ENCODE assay signal across 10 cellular contexts in genomic region chr9:3597792-3598191, GRCh38.
"Had no signal": no experiment of that assay in that cellular context is flagged by ENCODE, and none has a peak within 500 bp of the region (broad histone marks: within the 10 kb centered on the region; RNA-seq: fewer than 3 reads in every experiment).

No MANE protein-coding gene starts in this region.

- H3K9me3 ChIP-seq: HAP-1 had no signal

- H3K36me3 ChIP-seq: HAP-1 had no signal

- DNase-seq: GM23248, GOT3, H7, HFFc6, KG1 had no signal

- ATAC-seq: HCT116, HepG2, K562 had no signal

- H3K4me1 ChIP-seq: HAP-1 had no signal

- H3K9ac ChIP-seq: GM23248 had no signal

- H3K4me3 Mint-ChIP-seq: HFFc6 had no signal

- H3K27ac ChIP-seq: GM23248, HL-60 had no signal

- H3K4me3 ChIP-seq: GM23248, HAP-1, K562 had no signal

- H3K9me3 Mint-ChIP-seq: HFFc6 had no signal

- H2AFZ ChIP-seq: GM23248 had no signal

- FAIRE-seq: HepG2, K562 had no signal

- H3K27ac Mint-ChIP-seq: HFFc6 had no signal
